ENCODE assay signal across 1 cellular context in genomic region chrX:12987900-12988594, GRCh38.
TF ChIP-seq lines count a peak whose summit lies in the region.

No MANE protein-coding gene starts in this region.

TF ChIP-seq in HepG2, 621 proteins besides CTCF, POLR2A, EP300 and RAD21:
- no peak for TF ChIP-seq AGO1 (IDR thresholded peaks at IDR 0.05; ENCODE audit: low read depth, low read length, poor library complexity, severe bottlenecking)
- no peak for TF ChIP-seq ZNF780A (CRISPR knock-in tag; IDR thresholded peaks at IDR 0.05)
- TF ChIP-seq PRDM15 (CRISPR knock-in tag; IDR thresholded peaks at IDR 0.05): no peak
- no peak for TF ChIP-seq RFX3 (CRISPR knock-in tag; IDR thresholded peaks at IDR 0.05)
- TF ChIP-seq NR2F1 (CRISPR knock-in tag; IDR thresholded peaks at IDR 0.05): no peak
- TF ChIP-seq NFAT5 (CRISPR knock-in tag; IDR thresholded peaks at IDR 0.05): no peak
- no peak for TF ChIP-seq E2F1 (CRISPR knock-in tag; IDR thresholded peaks at IDR 0.05)
- TF ChIP-seq ZSCAN25 (CRISPR knock-in tag; IDR thresholded peaks at IDR 0.05): no peak
- TF ChIP-seq ZNF556 (CRISPR knock-in tag; IDR thresholded peaks at IDR 0.05; ENCODE audit: borderline replicate concordance): no peak
- TF ChIP-seq HNF1A (IDR thresholded peaks at IDR 0.05; ENCODE audit: low read depth): no peak
- TF ChIP-seq HNF1A (CRISPR knock-in tag; IDR thresholded peaks at IDR 0.05; ENCODE audit: borderline replicate concordance): no peak
- no peak for TF ChIP-seq ZNF782 (CRISPR knock-in tag; IDR thresholded peaks at IDR 0.05; ENCODE audit: borderline replicate concordance)
- no peak for TF ChIP-seq SOX13 (IDR thresholded peaks at IDR 0.05)
- TF ChIP-seq SOX13 (CRISPR knock-in tag; conservative IDR thresholded peaks at IDR 0.05 in 1 of 2, IDR thresholded peaks at IDR 0.05 in 1 of 2): peak in 1 of 2 experiments; percentile 31; a peak in 1 of 4 replicates
- TF ChIP-seq ZMAT5 (CRISPR knock-in tag; IDR thresholded peaks at IDR 0.05; ENCODE audit: borderline replicate concordance, low read depth): no peak
- no peak for TF ChIP-seq KLF16 (CRISPR knock-in tag; IDR thresholded peaks at IDR 0.05)
- TF ChIP-seq MNT (IDR thresholded peaks at IDR 0.05): no peak
- 0 out of 4 replicates have a peak, but pooled peaks of 1 of the 2 experiments have one; percentile 35 for TF ChIP-seq ATF4 (CRISPR knock-in tag; IDR thresholded peaks at IDR 0.05)
- TF ChIP-seq BCL6 (CRISPR knock-in tag; IDR thresholded peaks at IDR 0.05): peak; percentile 92
- TF ChIP-seq ZNF609 (CRISPR knock-in tag; IDR thresholded peaks at IDR 0.05; ENCODE audit: borderline replicate concordance): no peak
- no peak for TF ChIP-seq ZNF282 (IDR thresholded peaks at IDR 0.05; ENCODE audit: partially characterized antibody)
- no peak for TF ChIP-seq ZNF790 (CRISPR knock-in tag; IDR thresholded peaks at IDR 0.05; ENCODE audit: borderline replicate concordance)
- TF ChIP-seq NFATC3 (CRISPR knock-in tag; IDR thresholded peaks at IDR 0.05): no peak
- no peak for TF ChIP-seq KAT2B (IDR thresholded peaks at IDR 0.05; ENCODE audit: borderline replicate concordance, low read depth, low read length)
- TF ChIP-seq PHB2 (IDR thresholded peaks at IDR 0.05; ENCODE audit: partially characterized antibody): no peak
- TF ChIP-seq HOXA3 (CRISPR knock-in tag; IDR thresholded peaks at IDR 0.05): no peak
